ENCODE assay signal across 18 cellular contexts in the genomic region with DNA sequence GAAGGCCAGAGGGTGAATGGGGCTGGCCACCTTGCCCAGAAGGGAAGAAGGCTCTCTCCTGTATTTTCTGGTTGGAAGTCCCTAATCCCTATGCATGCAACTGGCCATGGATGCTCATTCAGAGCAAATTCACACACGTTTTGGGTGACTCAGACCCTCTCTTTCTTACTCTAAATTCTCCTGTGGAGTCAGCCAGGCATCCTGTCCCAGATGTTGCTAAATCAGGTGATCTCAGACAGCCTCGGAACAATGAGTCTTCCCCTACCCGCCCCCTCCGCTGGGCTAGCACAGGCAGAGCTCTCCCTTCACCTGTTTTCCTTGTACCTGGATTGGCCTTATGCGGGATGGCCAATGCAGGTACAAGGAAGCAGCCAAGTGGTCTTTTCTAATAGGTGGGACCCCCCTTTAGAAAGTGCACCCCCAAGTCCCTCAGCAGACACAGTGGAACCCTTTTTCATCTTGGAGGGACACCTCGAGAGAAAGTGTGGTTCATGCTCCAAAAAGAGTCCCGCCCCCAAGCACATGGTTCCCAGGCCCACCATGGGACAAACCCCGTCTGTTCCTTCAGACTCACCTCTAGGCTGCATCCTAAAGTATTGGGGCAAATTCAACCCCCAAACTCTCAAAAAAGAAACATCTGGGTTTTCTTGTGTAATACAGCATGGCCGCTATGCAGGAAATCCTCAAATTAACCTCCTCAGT. TPM values are rescaled to one million over a fixed set of nuclear protein-coding genes. Genes with fewer than 3 reads are reported as not detected.
DNase-seq lines count a peak whose midpoint lies in the region; TF ChIP-seq lines count a peak whose summit lies in the region.
"Had no signal": no experiment of that assay in that cellular context is flagged by ENCODE, and none has a peak within 500 bp of the region (broad histone marks: within the 10 kb centered on the region; RNA-seq: fewer than 3 reads in every experiment).

No MANE protein-coding gene starts in this region.

- no peak overlapping the region for H3K4ac ChIP-seq in neuronal stem cell (ENCODE audit: low read length)

- H3K36me3 Mint-ChIP-seq in CD8-positive, alpha-beta memory T cell = peaks cover 0 to 5% (median 0%) of the 10 kb centered on the region in 3 donors
- H3K36me3 Mint-ChIP-seq in dendritic cell treated with granulocyte-macrophage colony-stimulating factor and Interleukin-4, amounts not matched to agents 40 ng/mL and 50 ng/mL, for 4 days (ENCODE audit: low read depth) = peaks cover 19% of the 10 kb centered on the region
- H3K36me3 Mint-ChIP-seq in chondrocyte (ENCODE audit: low read depth) = no peaks in the 10 kb centered on the region
- H3K36me3 Mint-ChIP-seq: naive B cell had no signal

- no peak overlapping the region for H3K9ac ChIP-seq in neuronal stem cell (ENCODE audit: low read depth, low read length, poor library complexity)

- peak overlapping the region in 5 of 8 donors; percentile 17 to 77 (median 56) for H3K27ac Mint-ChIP-seq in CD8-positive, alpha-beta memory T cell
- peak overlapping the region; percentile 39 for H3K27ac Mint-ChIP-seq in dendritic cell treated with granulocyte-macrophage colony-stimulating factor and Interleukin-4, amounts not matched to agents 40 ng/mL and 50 ng/mL, for 4 days
- no peak overlapping the region for H3K27ac Mint-ChIP-seq in chondrocyte (ENCODE audit: unreplicated experiment)
- H3K27ac Mint-ChIP-seq: activated CD4-positive, alpha-beta T cell treated with anti-CD3 and anti-CD28 coated beads for 36 hours; naive B cell had no signal

- no peak for TF ChIP-seq CTCF in chondrocyte (IDR thresholded peaks at IDR 0.05)

- H3K9me3 Mint-ChIP-seq in CD8-positive, alpha-beta memory T cell = no peaks in the 10 kb centered on the region
- H3K9me3 Mint-ChIP-seq in dendritic cell treated with granulocyte-macrophage colony-stimulating factor and Interleukin-4, amounts not matched to agents 40 ng/mL and 50 ng/mL, for 4 days = no peaks in the 10 kb centered on the region
- H3K9me3 Mint-ChIP-seq in chondrocyte (ENCODE audit: low read depth) = no peaks in the 10 kb centered on the region
- H3K9me3 Mint-ChIP-seq: naive B cell had no signal

- CTCF ChIA-PET in CD8-positive, alpha-beta memory T cell (lab: Charles Lee) = interaction anchor here (1.8 kb wide), 1 partner anchor 16 kb away, joined by 4 read pairs; no protein-coding TSS in a partner anchor

- no peak overlapping the region for H3K23ac ChIP-seq in neuronal stem cell (ENCODE audit: low read depth, low read length, poor library complexity)

- H3K27ac ChIP-seq in CD8-positive, alpha-beta memory T cell (ENCODE audit: low read depth, low read length) = no peak overlapping the region
- no peak overlapping the region for H3K27ac ChIP-seq in neuronal stem cell (replicated peaks; ENCODE audit: low read length)
- H3K27ac ChIP-seq: left lung had no signal

- H3K27me3 ChIP-seq in CD8-positive, alpha-beta memory T cell (ENCODE audit: insufficient read depth, low read length, poor library complexity, severe bottlenecking) = no peaks in the 10 kb centered on the region
- peaks cover 0 to 6% (median 0%) of the 10 kb centered on the region in 3 experiments for H3K27me3 ChIP-seq in neuronal stem cell (ENCODE audit: control insufficient read depth in 3 of 3, insufficient read depth in 3 of 3, low read depth in 1 of 3, low read length in 3 of 3)
- H3K27me3 ChIP-seq: heart left ventricle, left lung had no signal

- no peak overlapping the region for H3K18ac ChIP-seq in neuronal stem cell (ENCODE audit: low read length)

- H2AFZ ChIP-seq in neuronal stem cell (ENCODE audit: low read length) = peak overlapping the region; percentile 68

- WGBS in neuronal stem cell (ENCODE audit: extremely low coverage in 2 of 2, insufficient read length in 2 of 2, insufficient replicate concordance in 1 of 2), 2 donors = no CpG with 5 or more reads among the region's 9 CpGs

- H2AK5ac ChIP-seq in neuronal stem cell (ENCODE audit: low read depth, low read length) = no peak overlapping the region

- peaks cover 15% of the 10 kb centered on the region for H3K4me1 ChIP-seq in CD8-positive, alpha-beta memory T cell (ENCODE audit: insufficient read depth, low read length)
- H3K4me1 ChIP-seq in neuronal stem cell (ENCODE audit: control insufficient read depth in 2 of 2, insufficient read depth in 1 of 2, low read depth in 1 of 2, low read length in 2 of 2) = peaks cover 3 to 5% of the 10 kb centered on the region in 2 donors

- no peak overlapping the region for H4K8ac ChIP-seq in neuronal stem cell (ENCODE audit: low read depth, low read length)

- intact Hi-C loops in dendritic cell treated with granulocyte-macrophage colony-stimulating factor and Interleukin-4, amounts not matched to agents 40 ng/mL and 50 ng/mL, for 4 days (cut with micrococcal nuclease) = no loop called here

- no peak overlapping the region for H2BK5ac ChIP-seq in neuronal stem cell (ENCODE audit: low read length)

- no peak overlapping the region for H3K4me3 Mint-ChIP-seq in CD8-positive, alpha-beta memory T cell
- no peak overlapping the region for H3K4me3 Mint-ChIP-seq in dendritic cell treated with granulocyte-macrophage colony-stimulating factor and Interleukin-4, amounts not matched to agents 40 ng/mL and 50 ng/mL, for 4 days
- no peak overlapping the region for H3K4me3 Mint-ChIP-seq in chondrocyte (ENCODE audit: unreplicated experiment)
- H3K4me3 Mint-ChIP-seq: activated CD4-positive, alpha-beta T cell treated with anti-CD3 and anti-CD28 coated beads for 36 hours had no signal

- no peak overlapping the region for H2BK12ac ChIP-seq in neuronal stem cell (ENCODE audit: low read length)

- no peaks in the 10 kb centered on the region for H3K9me3 ChIP-seq in CD8-positive, alpha-beta memory T cell (ENCODE audit: low read length)
- no peaks in the 10 kb centered on the region for H3K9me3 ChIP-seq in neuronal stem cell (replicated peaks in 1 of 2; ENCODE audit: control insufficient read depth in 2 of 2, insufficient read depth in 1 of 2, low read depth in 1 of 2, low read length in 2 of 2)
- H3K9me3 ChIP-seq: heart left ventricle, left lung had no signal

- H2BK15ac ChIP-seq in neuronal stem cell (ENCODE audit: low read length) = no peak overlapping the region

- H3K27me3 Mint-ChIP-seq in CD8-positive, alpha-beta memory T cell = no peaks in the 10 kb centered on the region
- H3K27me3 Mint-ChIP-seq in dendritic cell treated with granulocyte-macrophage colony-stimulating factor and Interleukin-4, amounts not matched to agents 40 ng/mL and 50 ng/mL, for 4 days = no peaks in the 10 kb centered on the region
- no peaks in the 10 kb centered on the region for H3K27me3 Mint-ChIP-seq in chondrocyte (ENCODE audit: low read depth)
- H3K27me3 Mint-ChIP-seq: activated CD4-positive, alpha-beta T cell treated with anti-CD3 and anti-CD28 coated beads for 36 hours had no signal

- no peak overlapping the region for H2BK120ac ChIP-seq in neuronal stem cell (ENCODE audit: low read depth, low read length)

- peaks cover 26 to 28% (median 26%) of the 10 kb centered on the region in 3 donors for H3K4me1 Mint-ChIP-seq in CD8-positive, alpha-beta memory T cell
- H3K4me1 Mint-ChIP-seq in dendritic cell treated with granulocyte-macrophage colony-stimulating factor and Interleukin-4, amounts not matched to agents 40 ng/mL and 50 ng/mL, for 4 days (ENCODE audit: low read depth) = peaks cover 46% of the 10 kb centered on the region
- peaks cover 11% of the 10 kb centered on the region for H3K4me1 Mint-ChIP-seq in chondrocyte (ENCODE audit: low read depth)

- H4K91ac ChIP-seq in neuronal stem cell (ENCODE audit: low read depth, low read length, poor library complexity) = no peak overlapping the region

- H3K36me3 ChIP-seq in CD8-positive, alpha-beta memory T cell (ENCODE audit: insufficient read depth, low read length) = no peaks in the 10 kb centered on the region
- no peaks in the 10 kb centered on the region for H3K36me3 ChIP-seq in neuronal stem cell (replicated peaks in 1 of 2; ENCODE audit: control insufficient read depth in 2 of 2, insufficient read depth in 2 of 2, low read length in 2 of 2)
- H3K36me3 ChIP-seq: heart left ventricle had no signal

- H3K4me3 ChIP-seq in CD8-positive, alpha-beta memory T cell (ENCODE audit: low read length) = no peak overlapping the region
- H3K4me3 ChIP-seq in neuronal stem cell (ENCODE audit: low read length in 2 of 2) = no peak overlapping the region
- H3K4me3 ChIP-seq: heart left ventricle, left lung had no signal

- H3K4me2 ChIP-seq in neuronal stem cell (ENCODE audit: insufficient read depth, low read length, poor library complexity, severe bottlenecking) = no peak overlapping the region

- H3K79me1 ChIP-seq in neuronal stem cell (ENCODE audit: low read depth, low read length) = no peaks in the 10 kb centered on the region

- POLR2A ChIA-PET in CD8-positive, alpha-beta memory T cell (lab: Charles Lee) = no interaction called here

- DNase-seq in CD8-positive, alpha-beta memory T cell = peak in 1 of 5 donors; percentile 18
- DNase-seq in NCI-H69 (lab: John Stamatoyannopoulos, UW) = peak; percentile 57
- no peak for DNase-seq in neuronal stem cell (ENCODE audit: low spot score)
- DNase-seq in T1000 (lab: John Stamatoyannopoulos, UW) = no peak
- no peak for DNase-seq in chondrocyte (ENCODE audit: low spot score)
- DNase-seq in cerebellar nuclear complex (lab: John Stamatoyannopoulos, UW) = no peak
- DNase-seq in stimulated activated CD8-positive, alpha-beta memory T cell treated with anti-CD3 and anti-CD28 coated beads, Interleukin-4, amount 100 ng/mL, for 48 hours = no peak
- DNase-seq: activated CD4-positive, alpha-beta T cell treated with anti-CD3 and anti-CD28 coated beads for 36 hours; Caco-2; left lung; naive B cell; NCI-H146; NCI-H524 treated with DMSO at 0.1 percent for 48 hours; RPMI8226; stimulated activated CD4-positive, alpha-beta T cell treated with anti-CD3 and anti-CD28 coated beads, Interleukin-2, amount 100 ng/mL, for 48 hours had no signal

- no peak overlapping the region for H3K14ac ChIP-seq in neuronal stem cell (ENCODE audit: low read length)

RNA-seq across cellular contexts. Expression of a gene that starts 8.6 kb away (rescaled TPM):
- total RNA-seq in CD8-positive, alpha-beta memory T cell = 100 to 1,000 TPM; 244 to 254 TPM
- polyA plus RNA-seq in CD8-positive, alpha-beta memory T cell = 892 TPM
- 17.2 TPM for polyA plus RNA-seq in neuronal stem cell (2013, experiment 1 of 2)
- polyA plus RNA-seq in neuronal stem cell (2013, experiment 2 of 2) = 17.4 TPM
- 1.4 to 12.1 TPM (median 10.9 TPM) in 3 replicates for total RNA-seq in chondrocyte

RNA-seq across cellular contexts. Expression of a gene that starts 13.6 kb away (rescaled TPM):
- 1 to 10 TPM in 1 of 2 experiments, under 1 TPM in 1; 0.61 to 1.5 TPM for total RNA-seq in CD8-positive, alpha-beta memory T cell
- polyA plus RNA-seq in CD8-positive, alpha-beta memory T cell = 1.6 TPM
- not detected for polyA plus RNA-seq in neuronal stem cell (2013, experiment 1 of 2)
- polyA plus RNA-seq in neuronal stem cell (2013, experiment 2 of 2) = not detected
- total RNA-seq in chondrocyte = 0.47 to 0.94 TPM in 2 of 3 replicates, not detected in the other
- total RNA-seq: Caco-2, heart left ventricle had no signal
- polyA plus RNA-seq: heart left ventricle had no signal

RNA-seq across cellular contexts. Expression of a gene that starts 18.4 kb away (rescaled TPM):
- 100 to 1,000 TPM; 125 to 132 TPM for total RNA-seq in CD8-positive, alpha-beta memory T cell
- polyA plus RNA-seq in CD8-positive, alpha-beta memory T cell = 2,575 TPM
- 51.2 TPM for polyA plus RNA-seq in neuronal stem cell (2013, experiment 1 of 2)
- polyA plus RNA-seq in neuronal stem cell (2013, experiment 2 of 2) = 52.2 TPM
- total RNA-seq in chondrocyte = 331 to 404 TPM (median 388 TPM) in 3 replicates

RNA-seq across cellular contexts. Expression of a gene that starts 21.9 kb away (rescaled TPM):
- total RNA-seq in CD8-positive, alpha-beta memory T cell = not detected
- polyA plus RNA-seq in CD8-positive, alpha-beta memory T cell = not detected
- 0.07 TPM for polyA plus RNA-seq in neuronal stem cell (2013, experiment 1 of 2)
- 0.15 TPM for polyA plus RNA-seq in neuronal stem cell (2013, experiment 2 of 2)
- 6.5 to 10.8 TPM (median 8.7 TPM) in 3 replicates for total RNA-seq in chondrocyte
- total RNA-seq: activated CD4-positive, alpha-beta T cell treated with anti-CD3 and anti-CD28 coated beads for 36 hours; T-helper 1 cell treated with Interleukin-12 subunit alpha and Interleukin-12 subunit beta and Interleukin-4 antibody, amounts not matched to agents 30 ng/mL and 1 ng/mL, for 36 hours had no signal

RNA-seq across cellular contexts. Expression of a gene that starts 38.5 kb away (rescaled TPM):
- total RNA-seq in CD8-positive, alpha-beta memory T cell = 1 to 10 TPM in 1 of 2 experiments, under 1 TPM in 1; 0.81 to 1.1 TPM
- 0.72 TPM for polyA plus RNA-seq in CD8-positive, alpha-beta memory T cell
- 0.86 TPM for polyA plus RNA-seq in neuronal stem cell (2013, experiment 1 of 2)
- 0.73 TPM for polyA plus RNA-seq in neuronal stem cell (2013, experiment 2 of 2)
- total RNA-seq in chondrocyte = 15.4 to 22.2 TPM (median 18.9 TPM) in 3 replicates

Comparison
In these comparisons a context has a peak if more than half of its experiments do, and no peak if none do; other contexts are left out.
1. RNA of a gene that starts 8.6 kb away (total RNA-seq): 244 to 254 TPM in CD8-positive, alpha-beta memory T cell; 1.4 to 12.1 TPM in chondrocyte; every median in the first group is over 10 times any median in the second.